Comparison of ENCODE assay signal across 9 cellular contexts in genomic region chr17:47810200-47810821, GRCh38. TPM values are rescaled to one million over a fixed set of nuclear protein-coding genes. Genes with fewer than 3 reads are reported as not detected.
DNase-seq lines count a peak whose midpoint lies in the region; ATAC-seq and TF ChIP-seq lines count a peak whose summit lies in the region.
"Had no signal": no experiment of that assay in that cellular context is flagged by ENCODE, and none has a peak within 500 bp of the region (broad histone marks: within the 10 kb centered on the region; RNA-seq: fewer than 3 reads in every experiment).

No MANE protein-coding gene starts in this region.

- peak; percentile 16 for DNase-seq in DMS 273 (lab: John Stamatoyannopoulos, UW; ENCODE audit: unreplicated experiment)
- DNase-seq in DMS 273 treated with DMSO at 0.1 percent for 48 hours (lab: John Stamatoyannopoulos, UW), result no peak
- peak; percentile 89 for DNase-seq in NCI-H226
- DNase-seq in dermis blood vessel endothelial cell, result peak; percentile 76
- no peak for DNase-seq in omental fat pad (ENCODE audit: low spot score)
- no peak for DNase-seq in NCI-H1436 (lab: John Stamatoyannopoulos, UW)
- no peak for DNase-seq in stimulated activated naive CD4-positive, alpha-beta T cell (lab: John Stamatoyannopoulos, UW)

- no peak for TF ChIP-seq CTCF in omental fat pad (IDR thresholded peaks at IDR 0.05)

- ATAC-seq in omental fat pad (ENCODE audit: low FRiP score), result peak; percentile 79
- ATAC-seq in HG02884 (IDR thresholded peaks at IDR 0.05; ENCODE audit: unreplicated experiment), result no peak

RNA-seq across cellular contexts. Expression of gene OSBPL7, which starts 11.3 kb away (rescaled TPM):
- total RNA-seq in dermis blood vessel endothelial cell (8.9 and 11.6 TPM in 2 replicates), omental fat pad (10 to 100 TPM in 1 of 4 donors, 1 to 10 TPM in 3; 2.6 to 13.9 (median 4.6) TPM)

RNA-seq across cellular contexts. Expression of gene MRPL10, which starts 21.0 kb away (rescaled TPM):
- 19.9 and 26.0 TPM in 2 replicates for total RNA-seq in dermis blood vessel endothelial cell
- 10 to 100 TPM; 23.1 to 50.5 (median 36.8) TPM for total RNA-seq in omental fat pad

RNA-seq across cellular contexts. Expression of gene LRRC46, which starts 21.2 kb away (rescaled TPM):
- total RNA-seq in dermis blood vessel endothelial cell (0.05 TPM in 1 of 2 replicates, not detected in the other), omental fat pad (under 1 TPM in 1 of 4 donors, not detected in 3; 0.24 TPM)

RNA-seq across cellular contexts. Expression of gene SCRN2, which starts 30.8 kb away (rescaled TPM):
- total RNA-seq in dermis blood vessel endothelial cell (44.3 and 74.2 TPM in 2 replicates), omental fat pad (10 to 100 TPM; 43.6 to 72.6 (median 60.3) TPM)

RNA-seq across cellular contexts. Expression of gene SP6, which starts 40.7 kb away (rescaled TPM):
- 3.1 and 4.8 TPM in 2 replicates for total RNA-seq in dermis blood vessel endothelial cell
- 1 to 10 TPM in 3 of 4 donors, under 1 TPM in 1; 0.74 to 1.7 (median 1.2) TPM for total RNA-seq in omental fat pad
- total RNA-seq: T-helper 2 cell treated with Interferon-gamma antibody and Interleukin-4, amounts not matched to agents 100 ng/mL and 5 ng/mL, for 36 hours had no signal

Comparison
In these comparisons a context has a peak if more than half of its experiments do, and no peak if none do; other contexts are left out.
1. DNase-seq: peak in DMS 273 (single experiment), NCI-H226 (single experiment) and dermis blood vessel endothelial cell (single experiment); none in DMS 273 treated with DMSO at 0.1 percent for 48 hours (single experiment), omental fat pad (single experiment), NCI-H1436 (single experiment) and stimulated activated naive CD4-positive, alpha-beta T cell (0 of 6).